In the genomic region with DNA sequence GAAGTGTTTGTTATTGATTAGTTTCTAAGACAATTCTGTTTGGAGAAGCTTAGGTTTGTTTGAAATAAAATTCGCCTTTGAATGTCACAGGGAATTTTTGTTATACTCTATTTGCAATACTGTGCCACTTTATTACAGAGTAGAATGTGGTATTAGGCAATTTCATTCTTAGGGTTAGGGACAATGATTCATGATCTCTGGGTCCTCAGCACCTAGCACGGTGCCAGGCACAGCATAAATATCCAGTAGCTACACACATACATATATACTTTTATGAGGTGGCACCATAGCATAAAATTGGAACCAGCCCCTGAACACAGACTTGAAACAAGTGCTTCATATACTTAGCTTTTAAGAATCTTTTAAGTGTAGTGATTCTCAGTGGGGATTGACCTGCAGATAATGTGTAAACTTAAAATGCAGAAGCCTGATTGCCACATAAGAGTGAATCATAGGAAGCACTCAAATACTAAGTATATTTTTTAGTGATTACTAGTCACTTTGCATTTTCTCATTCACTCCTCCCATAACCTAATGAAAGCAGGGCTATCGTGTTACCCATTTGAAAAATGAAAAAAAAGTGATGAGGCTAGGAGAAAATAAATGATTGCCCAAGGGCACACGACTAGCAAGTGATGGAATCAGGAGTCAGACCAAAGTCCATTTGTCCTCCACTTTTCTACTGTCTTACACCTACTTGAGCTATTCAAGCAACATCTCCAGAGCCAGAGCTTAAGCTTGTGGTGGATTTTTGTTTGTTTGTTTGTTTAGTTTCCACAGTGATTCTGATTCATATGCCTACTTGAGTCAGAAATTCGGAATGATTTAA, we compare ENCODE assay signal across 17 cellular contexts.
A peak's percentile ranks its signal among the peaks of the same experiment; 100 is the strongest.
DNase-seq lines count a peak whose midpoint lies in the region; TF ChIP-seq lines count a peak whose summit lies in the region.
"Had no signal": no experiment of that assay in that cellular context is flagged by ENCODE, and none has a peak within 500 bp of the region (broad histone marks: within the 10 kb centered on the region; RNA-seq: fewer than 3 reads in every experiment).

No MANE protein-coding gene starts in this region.

- peaks cover 11% of the 10 kb centered on the region for H3K4me1 Mint-ChIP-seq in progenitor cell of endocrine pancreas (ENCODE audit: low read depth)
- H3K4me1 Mint-ChIP-seq: brain, natural killer cell had no signal

- H3K27ac ChIP-seq in RWPE1 (no peak overlapping the region), smooth muscle cell (ENCODE audit: low read depth) (peak overlapping the region; percentile 25), ovary (no peak overlapping the region)
- H3K27ac ChIP-seq: right lobe of liver, VCaP had no signal

- H3F3A ChIP-seq in smooth muscle cell (ENCODE audit: low read depth): no peaks in the 10 kb centered on the region

- TF ChIP-seq CTCF in RWPE1 (conservative IDR thresholded peaks at IDR 0.05; ENCODE audit: low read depth): no peak
- TF ChIP-seq CTCF in smooth muscle cell (IDR thresholded peaks at IDR 0.05; ENCODE audit: borderline replicate concordance, insufficient read depth, poor library complexity, severe bottlenecking): no peak
- no peak for TF ChIP-seq CTCF in ovary (IDR thresholded peaks at IDR 0.05)
- TF ChIP-seq CTCF in progenitor cell of endocrine pancreas (IDR thresholded peaks at IDR 0.05; ENCODE audit: unreplicated experiment): no peak

- no peaks in the 10 kb centered on the region for H4K20me1 ChIP-seq in smooth muscle cell (ENCODE audit: low read depth)

- H3K27me3 Mint-ChIP-seq in progenitor cell of endocrine pancreas: peaks cover 28% of the 10 kb centered on the region
- H3K27me3 Mint-ChIP-seq: brain; stimulated activated naive CD8-positive, alpha-beta T cell treated with anti-CD3 and anti-CD28 coated beads, Interleukin-15, Interleukin-2, amounts not matched to agents 100 ng/mL and 50 ng/mL, for 24 hours had no signal

- no peaks in the 10 kb centered on the region for H3K9me3 Mint-ChIP-seq in progenitor cell of endocrine pancreas (ENCODE audit: low read depth)
- H3K9me3 Mint-ChIP-seq: stimulated activated naive CD8-positive, alpha-beta T cell treated with anti-CD3 and anti-CD28 coated beads, Interleukin-15, Interleukin-2, amounts not matched to agents 100 ng/mL and 50 ng/mL, for 24 hours had no signal

- H3K9ac ChIP-seq in smooth muscle cell (ENCODE audit: low read depth): no peak overlapping the region

- no peaks in the 10 kb centered on the region for H3K4me1 ChIP-seq in smooth muscle cell (ENCODE audit: low read depth)
- no peaks in the 10 kb centered on the region for H3K4me1 ChIP-seq in ovary (ENCODE audit: insufficient read depth)
- H3K4me1 ChIP-seq: HAP-1 had no signal

- H3K27me3 ChIP-seq in smooth muscle cell (ENCODE audit: low read depth) (no peaks in the 10 kb centered on the region), ovary (no peaks in the 10 kb centered on the region)

- 54% methylated on average over 5 of the region's 5 CpGs for WGBS in smooth muscle cell (ENCODE audit: low lambda C conversion rate)
- WGBS in ovary, 3 donors: 55 to 59% (median 59%) methylated on average over 5 of the region's 5 CpGs

- TF ChIP-seq EP300 in ovary (IDR thresholded peaks at IDR 0.05): no peak

- intact Hi-C loops in ovary (cut with DNase I): no loop called here

- no peak overlapping the region for H3K27ac Mint-ChIP-seq in progenitor cell of endocrine pancreas
- H3K27ac Mint-ChIP-seq: brain; natural killer cell; stimulated activated naive CD8-positive, alpha-beta T cell treated with anti-CD3 and anti-CD28 coated beads, Interleukin-15, Interleukin-2, amounts not matched to agents 100 ng/mL and 50 ng/mL, for 24 hours had no signal

- H3K9me3 ChIP-seq in smooth muscle cell (replicated peaks; ENCODE audit: low read depth): no peaks in the 10 kb centered on the region
- H3K9me3 ChIP-seq in ovary: no peaks in the 10 kb centered on the region
- H3K9me3 ChIP-seq: HAP-1, right lobe of liver had no signal

- POLR2A ChIA-PET in RWPE1 (lab: Yijun Ruan, JAX; ENCODE audit: low non-redundant PET): no interaction called here

- H3K4me3 Mint-ChIP-seq in progenitor cell of endocrine pancreas (ENCODE audit: low read depth): no peak overlapping the region
- H3K4me3 Mint-ChIP-seq: brain; natural killer cell; stimulated activated naive CD8-positive, alpha-beta T cell treated with anti-CD3 and anti-CD28 coated beads, Interleukin-15, Interleukin-2, amounts not matched to agents 100 ng/mL and 50 ng/mL, for 24 hours had no signal

- H3K4me3 ChIP-seq in smooth muscle cell (no peak overlapping the region), ovary (no peak overlapping the region)
- H3K4me3 ChIP-seq: HAP-1, right lobe of liver had no signal

- H3K79me2 ChIP-seq in smooth muscle cell (ENCODE audit: low read depth): no peaks in the 10 kb centered on the region

- DNase-seq in GM04504 (ENCODE audit: low read depth) (peak; percentile 50), RWPE1 (ENCODE audit: low spot score) (peak; percentile 11), fibroblast of the conjunctiva (ENCODE audit: low read depth) (peak; percentile 20), smooth muscle cell (lab: John Stamatoyannopoulos, UW; ENCODE audit: unreplicated experiment) (no peak), ovary (no peak), progenitor cell of endocrine pancreas (ENCODE audit: low spot score, unreplicated experiment) (no peak), medulla oblongata (ENCODE audit: extremely low spot score) (no peak)
- DNase-seq: activated effector memory CD4-positive, alpha-beta T cell treated with anti-CD3 and anti-CD28 coated beads, Interleukin-2, amount 50 U/mL, for 16 hours; effector CD4-positive, alpha-beta T cell; kidney; natural killer cell; NCI-H2081 treated with DMSO at 0.1 percent for 48 hours; right lobe of liver had no signal

- H3K36me3 Mint-ChIP-seq in progenitor cell of endocrine pancreas (ENCODE audit: insufficient read depth): no peaks in the 10 kb centered on the region
- H3K36me3 Mint-ChIP-seq: brain, natural killer cell had no signal

- H3K36me3 ChIP-seq in smooth muscle cell (ENCODE audit: low read depth) (no peaks in the 10 kb centered on the region), ovary (no peaks in the 10 kb centered on the region)
- H3K36me3 ChIP-seq: HAP-1, right lobe of liver had no signal

- CTCF ChIA-PET in RWPE1 (lab: Yijun Ruan, JAX): interaction anchor here (0.7 kb wide), 1 partner anchor 303 kb away, joined by 3 read pairs; no protein-coding TSS in a partner anchor

- no peak overlapping the region for H2AFZ ChIP-seq in smooth muscle cell (ENCODE audit: low read depth)

- no peak for TF ChIP-seq POLR2A in ovary (IDR thresholded peaks at IDR 0.05)

- H3K4me2 ChIP-seq in smooth muscle cell: no peak overlapping the region

Comparison
In these comparisons a context has a peak if more than half of its experiments do, and no peak if none do; other contexts are left out.
1. DNase-seq: peak in GM04504 (single experiment), RWPE1 (single experiment) and fibroblast of the conjunctiva (single experiment); none in smooth muscle cell (single experiment), ovary (0 of 5), progenitor cell of endocrine pancreas (single experiment) and medulla oblongata (single experiment).